14 cellular contexts compared by ENCODE assay signal in the genomic region with DNA sequence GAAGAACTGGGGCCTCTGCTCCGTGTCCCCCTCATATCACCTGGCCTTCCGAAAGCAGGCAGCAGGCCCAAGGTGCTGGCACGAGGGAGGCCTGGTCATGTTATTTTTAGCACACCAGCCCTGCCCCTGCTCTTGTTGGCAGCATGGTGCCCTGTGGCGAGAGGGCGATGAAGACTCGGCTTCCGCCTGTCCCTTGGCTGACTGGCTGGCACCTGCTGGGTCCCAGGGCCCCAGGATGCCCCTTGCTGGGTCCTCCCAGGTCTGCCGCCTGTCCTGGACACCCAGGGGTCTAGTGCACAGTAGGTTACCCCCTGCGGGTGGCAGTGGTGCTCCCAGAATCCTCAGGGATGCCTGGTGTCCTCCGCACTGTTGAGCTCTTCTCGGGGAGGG.
DNase-seq lines count a peak whose midpoint lies in the region; ATAC-seq and TF ChIP-seq lines count a peak whose summit lies in the region.
"Had no signal": no experiment of that assay in that cellular context is flagged by ENCODE, and none has a peak within 500 bp of the region (broad histone marks: within the 10 kb centered on the region; RNA-seq: fewer than 3 reads in every experiment).

No MANE protein-coding gene starts in this region.

- H3K27me3 Mint-ChIP-seq in stimulated activated memory B cell treated with anti-CD40 and anti-IgM and Interleukin-4, amounts not matched to agents 10 μg/mL and 1 μg/mL and 100 μg/mL, for 72 hours = no peaks in the 10 kb centered on the region
- H3K27me3 Mint-ChIP-seq in endothelial cell (ENCODE audit: unreplicated experiment) = peaks cover 15% of the 10 kb centered on the region
- H3K27me3 Mint-ChIP-seq: progenitor cell of endocrine pancreas had no signal

- H3K36me3 ChIP-seq in DND-41 (ENCODE audit: insufficient read depth, low read length) (no peaks in the 10 kb centered on the region), ascending aorta (peaks cover 0 to 8% of the 10 kb centered on the region in 2 donors), left lung (peaks cover 0 to 16% of the 10 kb centered on the region in 2 donors)
- no peaks in the 10 kb centered on the region for H3K36me3 ChIP-seq in effector memory CD4-positive, alpha-beta T cell (ENCODE audit: control insufficient read depth, insufficient read depth, low read length)

- no peaks in the 10 kb centered on the region for H3K27me3 ChIP-seq in DND-41 (ENCODE audit: insufficient read depth, low read length, poor library complexity)
- no peaks in the 10 kb centered on the region for H3K27me3 ChIP-seq in ascending aorta
- H3K27me3 ChIP-seq in left lung = no peaks in the 10 kb centered on the region
- H3K27me3 ChIP-seq in effector memory CD4-positive, alpha-beta T cell (replicated peaks; ENCODE audit: control insufficient read depth, insufficient read depth, low read length, poor library complexity, severe bottlenecking) = no peaks in the 10 kb centered on the region
- H3K27me3 ChIP-seq: foreskin keratinocyte had no signal

- TF ChIP-seq CTCF in DND-41 (IDR thresholded peaks at IDR 0.05; ENCODE audit: borderline replicate concordance, extremely low read depth, low read length, poor library complexity, severe bottlenecking) (no peak), ascending aorta (IDR thresholded peaks at IDR 0.05) (no peak), left lung (IDR thresholded peaks at IDR 0.05) (no peak), endothelial cell (IDR thresholded peaks at IDR 0.05; ENCODE audit: unreplicated experiment) (no peak)

- peaks cover 56% of the 10 kb centered on the region for H3K4me1 Mint-ChIP-seq in stimulated activated memory B cell treated with anti-CD40 and anti-IgM and Interleukin-4, amounts not matched to agents 10 μg/mL and 1 μg/mL and 100 μg/mL, for 72 hours
- H3K4me1 Mint-ChIP-seq in endothelial cell (ENCODE audit: unreplicated experiment) = peaks cover 28% of the 10 kb centered on the region

- peak overlapping the region; percentile 29 for H3K9ac ChIP-seq in DND-41 (ENCODE audit: low read depth, low read length)

- no peak for DNase-seq in DND-41
- DNase-seq in ascending aorta (ENCODE audit: low spot score in 2 of 2) = peak in 1 of 2 donors; percentile 77
- DNase-seq in left lung = no peak
- DNase-seq in endothelial cell (ENCODE audit: low spot score) = no peak
- DNase-seq in stimulated activated CD4-positive, alpha-beta T cell treated with anti-CD3 and anti-CD28 coated beads, Interleukin-2, amount 100 ng/mL, for 48 hours = no peak
- DNase-seq in NCI-H1694 (lab: John Stamatoyannopoulos, UW) = no peak
- DNase-seq in effector memory CD4-positive, alpha-beta T cell = no peak
- DNase-seq: activated CD4-positive, CD25-positive, alpha-beta regulatory T cell; Calu3; foreskin keratinocyte had no signal

- ATAC-seq in DND-41 (ENCODE audit: insufficient read depth, low read depth) (no peak), left lung (no peak)
- no peak for ATAC-seq in stimulated activated memory B cell treated with anti-CD40 and anti-IgM and Interleukin-4, amounts not matched to agents 10 μg/mL and 1 μg/mL and 100 μg/mL, for 72 hours
- ATAC-seq: foreskin keratinocyte, left colon had no signal

- intact Hi-C loops in ascending aorta (cut with DNase I) = loop anchor here (1.0 kb wide), 1 partner anchor 16 kb away; no protein-coding TSS in a partner anchor
- intact Hi-C loops in left lung (cut with DNase I) = no loop called here

- H3K79me2 ChIP-seq in DND-41 (ENCODE audit: insufficient read depth, low read length) = peaks cover 6% of the 10 kb centered on the region; the same call in 1 of the 2 replicates

- no peaks in the 10 kb centered on the region for H3K36me3 Mint-ChIP-seq in stimulated activated memory B cell treated with anti-CD40 and anti-IgM and Interleukin-4, amounts not matched to agents 10 μg/mL and 1 μg/mL and 100 μg/mL, for 72 hours
- peaks cover 4% of the 10 kb centered on the region for H3K36me3 Mint-ChIP-seq in endothelial cell (ENCODE audit: low read depth, unreplicated experiment)

- H2AFZ ChIP-seq in DND-41 (ENCODE audit: low read depth, low read length) = no peak overlapping the region

- H3K27ac Mint-ChIP-seq in stimulated activated memory B cell treated with anti-CD40 and anti-IgM and Interleukin-4, amounts not matched to agents 10 μg/mL and 1 μg/mL and 100 μg/mL, for 72 hours = peak overlapping the region; percentile 69
- H3K27ac Mint-ChIP-seq in endothelial cell (ENCODE audit: unreplicated experiment) = no peak overlapping the region
- H3K27ac Mint-ChIP-seq: activated T-cell treated with anti-CD3 and anti-CD28 coated beads, Interleukin-2, amount 50 U/mL, for 24 hours; progenitor cell of endocrine pancreas had no signal

- no peak overlapping the region for H3K4me3 ChIP-seq in DND-41 (ENCODE audit: low read depth in 1 of 2, low read length in 2 of 2)
- H3K4me3 ChIP-seq in ascending aorta = peak overlapping the region in 1 of 2 donors; percentile 20
- H3K4me3 ChIP-seq in left lung = no peak overlapping the region
- H3K4me3 ChIP-seq in effector memory CD4-positive, alpha-beta T cell (ENCODE audit: insufficient read depth, low read depth, low read length, poor library complexity, severe bottlenecking) = no peak overlapping the region

- peaks cover 63% of the 10 kb centered on the region for H4K20me1 ChIP-seq in DND-41 (ENCODE audit: insufficient read depth, low read length)

- peaks cover 4% of the 10 kb centered on the region for H3K9me3 Mint-ChIP-seq in stimulated activated memory B cell treated with anti-CD40 and anti-IgM and Interleukin-4, amounts not matched to agents 10 μg/mL and 1 μg/mL and 100 μg/mL, for 72 hours
- H3K9me3 Mint-ChIP-seq in endothelial cell (ENCODE audit: unreplicated experiment) = no peaks in the 10 kb centered on the region

- peak overlapping the region; percentile 75 for H3K27ac ChIP-seq in DND-41 (ENCODE audit: low read length)
- peak overlapping the region; percentile 74 to 82 for H3K27ac ChIP-seq in ascending aorta
- peak overlapping the region; percentile 37 to 95 for H3K27ac ChIP-seq in left lung
- no peak overlapping the region for H3K27ac ChIP-seq in effector memory CD4-positive, alpha-beta T cell (ENCODE audit: insufficient read depth, low read length, poor library complexity, severe bottlenecking)
- H3K27ac ChIP-seq: foreskin keratinocyte had no signal

- H3K4me3 Mint-ChIP-seq in stimulated activated memory B cell treated with anti-CD40 and anti-IgM and Interleukin-4, amounts not matched to agents 10 μg/mL and 1 μg/mL and 100 μg/mL, for 72 hours = no peak overlapping the region
- no peak overlapping the region for H3K4me3 Mint-ChIP-seq in endothelial cell (ENCODE audit: unreplicated experiment)
- H3K4me3 Mint-ChIP-seq: activated T-cell treated with anti-CD3 and anti-CD28 coated beads, Interleukin-2, amount 50 U/mL, for 24 hours had no signal

- H3K4me2 ChIP-seq in DND-41 (ENCODE audit: insufficient read depth, low read length) = peak overlapping the region; percentile 54

- H3K9me3 ChIP-seq in DND-41 (ENCODE audit: insufficient read depth, low read length, severe bottlenecking) (no peaks in the 10 kb centered on the region), ascending aorta (no peaks in the 10 kb centered on the region), left lung (peaks cover 0 to 4% of the 10 kb centered on the region in 2 donors)
- no peaks in the 10 kb centered on the region for H3K9me3 ChIP-seq in effector memory CD4-positive, alpha-beta T cell (ENCODE audit: control insufficient read depth, low read length)

- peaks cover 64% of the 10 kb centered on the region for H3K4me1 ChIP-seq in DND-41 (ENCODE audit: insufficient read depth, low read length)
- H3K4me1 ChIP-seq in ascending aorta = peaks cover 51 to 64% of the 10 kb centered on the region in 2 donors
- H3K4me1 ChIP-seq in left lung = peaks cover 55 to 100% of the 10 kb centered on the region in 2 donors
- H3K4me1 ChIP-seq in effector memory CD4-positive, alpha-beta T cell (ENCODE audit: control insufficient read depth, insufficient read depth, low read length, poor library complexity, severe bottlenecking) = peaks cover 57% of the 10 kb centered on the region
